ENCODE assay signal across 24 cellular contexts in the genomic region with DNA sequence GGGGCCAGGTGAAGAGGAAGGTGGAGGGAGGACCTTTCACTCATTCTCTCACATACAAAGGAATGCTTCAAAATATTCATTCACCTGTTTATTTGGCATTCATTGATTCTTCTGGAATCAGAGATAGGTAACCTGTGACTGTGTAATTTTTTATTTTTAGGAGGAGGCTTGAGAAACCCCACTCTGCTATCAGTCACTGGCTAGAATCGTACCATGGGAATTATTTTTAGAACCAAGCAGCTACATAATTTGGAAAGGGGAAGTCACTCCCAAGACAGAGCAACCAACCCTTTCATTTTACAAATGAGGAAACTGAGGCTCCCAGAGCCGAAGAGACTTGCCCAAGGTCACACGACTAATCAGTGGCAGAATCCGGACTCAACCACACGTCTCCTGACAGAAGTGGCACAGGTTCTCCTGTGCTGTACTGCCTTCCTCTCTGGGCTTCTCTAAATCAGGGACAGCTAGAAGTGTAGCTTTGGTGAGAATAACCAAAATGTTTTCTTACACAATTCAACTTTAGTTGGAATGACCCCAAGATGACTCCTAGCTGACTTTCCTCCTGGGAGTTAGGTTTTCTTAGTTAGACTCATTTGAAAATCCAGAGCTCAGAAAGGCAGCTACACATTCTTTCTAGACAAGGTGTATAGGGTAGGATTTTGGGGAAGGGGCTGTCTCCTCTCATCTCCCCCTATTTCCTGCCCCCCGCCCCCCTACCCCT.
DNase-seq lines count a peak whose midpoint lies in the region; ATAC-seq and TF ChIP-seq lines count a peak whose summit lies in the region.
"Had no signal": no experiment of that assay in that cellular context is flagged by ENCODE, and none has a peak within 500 bp of the region (broad histone marks: within the 10 kb centered on the region; RNA-seq: fewer than 3 reads in every experiment).

No MANE protein-coding gene starts in this region.

- H3K9me3 ChIP-seq in BLaER1 (no peaks in the 10 kb centered on the region), right cardiac atrium (ENCODE audit: control insufficient read depth, low read length) (no peaks in the 10 kb centered on the region), breast epithelium (no peaks in the 10 kb centered on the region), adrenal gland (replicated peaks in 1 of 3) (no peaks in the 10 kb centered on the region)
- H3K9me3 ChIP-seq: spleen had no signal

- H4K20me1 ChIP-seq in BLaER1, result no peaks in the 10 kb centered on the region

- TF ChIP-seq POLR2A in breast epithelium (IDR thresholded peaks at IDR 0.05) (no peak), adrenal gland (IDR thresholded peaks at IDR 0.05) (no peak)

- H3K9ac ChIP-seq in BLaER1, result no peak overlapping the region

- H3K27ac ChIP-seq in BLaER1 (no peak overlapping the region), right cardiac atrium (ENCODE audit: low read length) (peak overlapping the region; percentile 75), breast epithelium (no peak overlapping the region), adrenal gland (no peak overlapping the region)
- H3K27ac ChIP-seq: spleen had no signal

- H3K4me3 ChIP-seq in BLaER1 (no peak overlapping the region), fibroblast of pulmonary artery (replicated peaks; ENCODE audit: low read depth, low read length) (no peak overlapping the region), right cardiac atrium (ENCODE audit: low read length) (peak overlapping the region; percentile 49), breast epithelium (no peak overlapping the region), adrenal gland (no peak overlapping the region)

- H3K4me1 ChIP-seq in BLaER1 (peaks cover 6% of the 10 kb centered on the region; the same call in 1 of the 2 replicates), right cardiac atrium (ENCODE audit: control insufficient read depth, insufficient read depth, low read length) (peaks cover 2% of the 10 kb centered on the region), breast epithelium (no peaks in the 10 kb centered on the region), adrenal gland (replicated peaks in 1 of 2) (no peaks in the 10 kb centered on the region)
- H3K4me1 ChIP-seq: spleen had no signal

- H3K4me2 ChIP-seq in BLaER1, result peak overlapping the region; percentile 9; the same call in 1 of the 2 replicates

- ATAC-seq in right cardiac atrium, result peak; percentile 49 to 64
- no peak for ATAC-seq in stimulated activated effector memory CD8-positive, alpha-beta T cell treated with anti-CD3 and anti-CD28 coated beads, Interleukin-12 subunit alpha, Interleukin-12 subunit beta, amount 100 ng/mL, for 72 hours

- TF ChIP-seq CTCF in fibroblast of pulmonary artery (IDR thresholded peaks at IDR 0.05; ENCODE audit: low read length, missing control alignments) (no peak), breast epithelium (IDR thresholded peaks at IDR 0.05) (no peak), adrenal gland (IDR thresholded peaks at IDR 0.05) (no peak)

- no peaks in the 10 kb centered on the region for H3K27me3 ChIP-seq in BLaER1
- H3K27me3 ChIP-seq in right cardiac atrium (ENCODE audit: control insufficient read depth, insufficient read depth), result no peaks in the 10 kb centered on the region
- H3K27me3 ChIP-seq in breast epithelium, result no peaks in the 10 kb centered on the region
- H3K27me3 ChIP-seq in adrenal gland, result peaks cover 2% of the 10 kb centered on the region

- H3K4me3 Mint-ChIP-seq in stimulated activated effector memory CD8-positive, alpha-beta T cell treated with anti-CD3 and anti-CD28 coated beads, Interleukin-12 subunit alpha, Interleukin-12 subunit beta, amount 100 ng/mL, for 72 hours, result no peak overlapping the region
- H3K4me3 Mint-ChIP-seq: activated CD4-positive, alpha-beta memory T cell treated with anti-CD3 and anti-CD28 coated beads for 36 hours; activated naive CD4-positive, alpha-beta T cell treated with anti-CD3 and anti-CD28 coated beads, Interleukin-2, amount 10 ng/mL, durations not matched to agents 7 days and 5 days; CD4-positive, CD25-positive, alpha-beta regulatory T cell; central memory CD8-positive, alpha-beta T cell; IgD-negative memory B cell had no signal

- no peak overlapping the region for H3K27ac Mint-ChIP-seq in stimulated activated effector memory CD8-positive, alpha-beta T cell treated with anti-CD3 and anti-CD28 coated beads, Interleukin-12 subunit alpha, Interleukin-12 subunit beta, amount 100 ng/mL, for 72 hours
- H3K27ac Mint-ChIP-seq: activated CD4-positive, alpha-beta memory T cell treated with anti-CD3 and anti-CD28 coated beads for 36 hours; activated naive CD4-positive, alpha-beta T cell treated with anti-CD3 and anti-CD28 coated beads, Interleukin-2, amount 10 ng/mL, durations not matched to agents 7 days and 5 days; CD4-positive, CD25-positive, alpha-beta regulatory T cell had no signal

- intact Hi-C loops in right cardiac atrium (cut with DNase I), result no loop called here
- intact Hi-C loops in breast epithelium (cut with DNase I; ENCODE audit: low total_unique reads), result no loop called here
- intact Hi-C loops in adrenal gland (cut with DNase I), result no loop called here

- H3K36me3 ChIP-seq in BLaER1 (no peaks in the 10 kb centered on the region), breast epithelium (no peaks in the 10 kb centered on the region), adrenal gland (replicated peaks in 1 of 2) (no peaks in the 10 kb centered on the region)
- H3K36me3 ChIP-seq: spleen had no signal

- no peaks in the 10 kb centered on the region for H3K4me1 Mint-ChIP-seq in stimulated activated effector memory CD8-positive, alpha-beta T cell treated with anti-CD3 and anti-CD28 coated beads, Interleukin-12 subunit alpha, Interleukin-12 subunit beta, amount 100 ng/mL, for 72 hours
- H3K4me1 Mint-ChIP-seq: activated naive CD4-positive, alpha-beta T cell treated with anti-CD3 and anti-CD28 coated beads, Interleukin-2, amount 10 ng/mL, durations not matched to agents 7 days and 5 days; CD4-positive, CD25-positive, alpha-beta regulatory T cell; central memory CD8-positive, alpha-beta T cell; IgD-negative memory B cell had no signal

- DNase-seq in SKM-1 treated with dmso at 0.1 percent for 144 hours (lab: John Stamatoyannopoulos, UW; ENCODE audit: unreplicated experiment) (peak; percentile 53), fibroblast of pulmonary artery (ENCODE audit: low read depth) (peak; percentile 17), right cardiac atrium (no peak), breast epithelium (ENCODE audit: low spot score in 2 of 2) (no peak), adrenal gland (no peak)
- no peak for DNase-seq in stimulated activated effector memory CD8-positive, alpha-beta T cell treated with anti-CD3 and anti-CD28 coated beads, Interleukin-12 subunit alpha, Interleukin-12 subunit beta, amount 100 ng/mL, for 72 hours (ENCODE audit: low spot score in 2 of 2)
- no peak for DNase-seq in activated CD4-positive, alpha-beta T cell treated with anti-CD3 and anti-CD28 coated beads for 48 hours
- DNase-seq: ACHN; activated CD4-positive, alpha-beta memory T cell treated with anti-CD3 and anti-CD28 coated beads for 36 hours; activated CD8-positive, alpha-beta memory T cell treated with anti-CD3 and anti-CD28 coated beads, Interleukin-2, amount 50 U/mL, for 4 hours; activated naive CD4-positive, alpha-beta T cell treated with anti-CD3 and anti-CD28 coated beads, Interleukin-2, amount 10 ng/mL, durations not matched to agents 7 days and 5 days; anterior cingulate cortex; CD4-positive, CD25-positive, alpha-beta regulatory T cell; GOT3; head of caudate nucleus; mammary epithelial cell; NCI-H2029; NCI-H524 treated with DMSO at 0.1 percent for 48 hours; spleen; substantia nigra had no signal

- no peaks in the 10 kb centered on the region for H3K36me3 Mint-ChIP-seq in stimulated activated effector memory CD8-positive, alpha-beta T cell treated with anti-CD3 and anti-CD28 coated beads, Interleukin-12 subunit alpha, Interleukin-12 subunit beta, amount 100 ng/mL, for 72 hours
- H3K36me3 Mint-ChIP-seq: activated CD4-positive, alpha-beta memory T cell treated with anti-CD3 and anti-CD28 coated beads for 36 hours; activated naive CD4-positive, alpha-beta T cell treated with anti-CD3 and anti-CD28 coated beads, Interleukin-2, amount 10 ng/mL, durations not matched to agents 7 days and 5 days; CD4-positive, CD25-positive, alpha-beta regulatory T cell; IgD-negative memory B cell had no signal

- H3K9me3 Mint-ChIP-seq in stimulated activated effector memory CD8-positive, alpha-beta T cell treated with anti-CD3 and anti-CD28 coated beads, Interleukin-12 subunit alpha, Interleukin-12 subunit beta, amount 100 ng/mL, for 72 hours, result no peaks in the 10 kb centered on the region
- H3K9me3 Mint-ChIP-seq: activated CD4-positive, alpha-beta memory T cell treated with anti-CD3 and anti-CD28 coated beads for 36 hours; activated naive CD4-positive, alpha-beta T cell treated with anti-CD3 and anti-CD28 coated beads, Interleukin-2, amount 10 ng/mL, durations not matched to agents 7 days and 5 days; CD4-positive, CD25-positive, alpha-beta regulatory T cell; central memory CD8-positive, alpha-beta T cell; nephron had no signal

- WGBS in right cardiac atrium, result 59% methylated on average over 6 of the region's 6 CpGs
- WGBS in adrenal gland, 4 donors, result 42 to 55% (median 45%) methylated on average over 5 to 6 of the region's 6 CpGs

Comparison
In these comparisons a context has a peak if more than half of its experiments do, and no peak if none do; other contexts are left out.
1. DNase-seq: peak in SKM-1 treated with dmso at 0.1 percent for 144 hours (single experiment) and fibroblast of pulmonary artery (single experiment); none in right cardiac atrium (0 of 3), breast epithelium (0 of 2), stimulated activated effector memory CD8-positive, alpha-beta T cell treated with anti-CD3 and anti-CD28 coated beads, Interleukin-12 subunit alpha, Interleukin-12 subunit beta, amount 100 ng/mL, for 72 hours (0 of 2), activated CD4-positive, alpha-beta T cell treated with anti-CD3 and anti-CD28 coated beads for 48 hours (single experiment) and adrenal gland (0 of 7).